ENCODE assay signal across 8 cellular contexts in the genomic region with DNA sequence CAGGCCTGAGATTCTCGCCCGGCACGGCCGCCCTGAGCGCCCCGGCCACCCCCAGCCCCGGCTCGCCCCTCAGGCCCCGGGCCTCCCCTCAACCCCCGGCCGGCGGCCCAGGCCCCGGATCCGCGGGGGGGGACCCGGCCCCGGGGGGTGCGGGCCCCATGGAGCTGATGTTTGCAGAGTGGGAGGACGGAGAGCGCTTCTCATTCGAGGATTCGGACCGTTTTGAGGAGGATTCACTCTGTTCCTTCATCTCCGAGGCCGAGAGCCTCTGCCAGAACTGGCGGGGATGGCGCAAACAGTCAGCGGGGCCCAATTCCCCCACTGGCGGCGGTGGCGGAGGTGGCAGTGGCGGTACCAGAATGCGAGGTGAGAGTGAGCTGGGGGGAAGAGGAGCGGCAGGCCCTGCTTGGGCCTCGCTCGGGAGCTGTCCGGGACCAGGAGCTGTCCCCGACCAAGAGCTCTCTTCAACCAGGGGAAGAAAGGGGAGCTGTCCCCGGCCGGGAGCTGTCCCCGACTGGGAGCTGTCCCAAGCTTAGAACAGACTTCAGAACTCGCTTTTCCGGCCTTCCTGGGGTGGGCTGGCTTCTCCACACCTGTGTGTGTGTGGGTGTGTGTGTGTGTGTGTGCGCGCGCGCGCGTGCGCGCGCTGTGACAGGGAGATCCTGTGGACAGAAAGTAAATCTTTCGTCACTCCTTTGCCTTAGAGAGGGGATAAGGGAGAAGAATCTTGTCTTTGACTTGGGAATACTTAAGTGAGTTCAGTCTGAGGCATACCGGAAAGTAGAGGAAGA. TPM values are rescaled to one million over a fixed set of nuclear protein-coding genes. Genes with fewer than 3 reads are reported as not detected.
DNase-seq lines count a peak whose midpoint lies in the region; ATAC-seq, FAIRE-seq and TF ChIP-seq lines count a peak whose summit lies in the region.

No MANE protein-coding gene starts in this region.

- intact Hi-C loops in dendritic cell treated with granulocyte-macrophage colony-stimulating factor and Interleukin-4, amounts not matched to agents 40 ng/mL and 50 ng/mL, for 4 days (cut with micrococcal nuclease) = loop anchor here (1.0 to 2.0 kb wide), 2 partner anchors 42 to 89 kb away; partner anchors contain the start of genes CAMK2G and SEC24C
- intact Hi-C loops in lower lobe of right lung (cut with DNase I) = no loop called here

- H3K4me3 Mint-ChIP-seq in dendritic cell treated with granulocyte-macrophage colony-stimulating factor and Interleukin-4, amounts not matched to agents 40 ng/mL and 50 ng/mL, for 4 days = peak overlapping the region; percentile 93

- TF ChIP-seq CTCF in AG09309 (IDR thresholded peaks at IDR 0.05; ENCODE audit: control insufficient read depth, insufficient read depth, low read depth, low read length, missing control alignments) = no peak
- TF ChIP-seq CTCF in lower lobe of right lung (IDR thresholded peaks at IDR 0.05) = no peak

- H3K9me3 ChIP-seq in lower lobe of right lung = no peaks in the 10 kb centered on the region

- H3K4me3 ChIP-seq in AG09309 (ENCODE audit: control insufficient read depth, low read depth, low read length) = peak overlapping the region; percentile 67
- H3K4me3 ChIP-seq in lower lobe of right lung = peak overlapping the region; percentile 67

- peaks cover 34% of the 10 kb centered on the region for H3K36me3 ChIP-seq in lower lobe of right lung

- peak overlapping the region; percentile 90 for H3K27ac ChIP-seq in lower lobe of right lung
- H3K27ac ChIP-seq in substantia nigra (ENCODE audit: low read depth, low read length, poor library complexity, severe bottlenecking) = peak overlapping the region; percentile 96

- peaks cover 48% of the 10 kb centered on the region for H3K4me1 ChIP-seq in lower lobe of right lung

- H3K4me1 Mint-ChIP-seq in dendritic cell treated with granulocyte-macrophage colony-stimulating factor and Interleukin-4, amounts not matched to agents 40 ng/mL and 50 ng/mL, for 4 days (ENCODE audit: low read depth) = peaks cover 39% of the 10 kb centered on the region

- H3K9me3 Mint-ChIP-seq in dendritic cell treated with granulocyte-macrophage colony-stimulating factor and Interleukin-4, amounts not matched to agents 40 ng/mL and 50 ng/mL, for 4 days = no peaks in the 10 kb centered on the region

- H3K27me3 ChIP-seq in lower lobe of right lung (ENCODE audit: low read depth) = no peaks in the 10 kb centered on the region

- peaks cover 64% of the 10 kb centered on the region for H3K36me3 Mint-ChIP-seq in dendritic cell treated with granulocyte-macrophage colony-stimulating factor and Interleukin-4, amounts not matched to agents 40 ng/mL and 50 ng/mL, for 4 days (ENCODE audit: low read depth)

- H3K27me3 Mint-ChIP-seq in dendritic cell treated with granulocyte-macrophage colony-stimulating factor and Interleukin-4, amounts not matched to agents 40 ng/mL and 50 ng/mL, for 4 days = no peaks in the 10 kb centered on the region

- FAIRE-seq in GM19239 (lab: Jason Lieb, UNC) = peak; percentile 48

- peak overlapping the region; percentile 98 for H3K27ac Mint-ChIP-seq in dendritic cell treated with granulocyte-macrophage colony-stimulating factor and Interleukin-4, amounts not matched to agents 40 ng/mL and 50 ng/mL, for 4 days

- DNase-seq in AG09309 (ENCODE audit: low read depth) (no peak), GM19239 (ENCODE audit: insufficient read length, low spot score) (no peak), UCSD-AML1 (lab: John Stamatoyannopoulos, UW; ENCODE audit: unreplicated experiment) (peak; percentile 42), lower lobe of right lung (peak; percentile 73), substantia nigra (lab: John Stamatoyannopoulos, UW) (peak in 8 of 49 donors; percentile 22 to 58 (median 52)), NCI-H187 (lab: John Stamatoyannopoulos, UW) (no peak)

- ATAC-seq in HG03521 (IDR thresholded peaks at IDR 0.05; ENCODE audit: unreplicated experiment) (peak; percentile 28), lower lobe of right lung (peak; percentile 63)

RNA-seq across cellular contexts. Expression of gene ZSWIM8, which starts 0.5 kb away (rescaled TPM):
- 125 TPM for total RNA-seq in lower lobe of right lung

RNA-seq across cellular contexts. Expression of gene CHCHD1, which starts 4.1 kb away (rescaled TPM):
- total RNA-seq in lower lobe of right lung = 21.1 TPM

RNA-seq across cellular contexts. Expression of gene NDST2, which starts 25.5 kb away (rescaled TPM):
- 32.3 TPM for total RNA-seq in lower lobe of right lung

RNA-seq across cellular contexts. Expression of gene SEC24C, which starts 41.7 kb away (rescaled TPM):
- 71.4 TPM for total RNA-seq in lower lobe of right lung

Comparison
In these comparisons a context has a peak if more than half of its experiments do, and no peak if none do; other contexts are left out.
1. DNase-seq: peak in UCSD-AML1 (single experiment) and lower lobe of right lung (single experiment); none in AG09309 (single experiment), GM19239 (single experiment) and NCI-H187 (0 of 2).